In genomic region chr2:25165992-25166618, GRCh38 we compare ENCODE assay signal across 8 cellular contexts. TPM values are rescaled to one million over a fixed set of nuclear protein-coding genes. Genes with fewer than 3 reads are reported as not detected.
DNase-seq lines count a peak whose midpoint lies in the region; ATAC-seq, FAIRE-seq and TF ChIP-seq lines count a peak whose summit lies in the region.

No MANE protein-coding gene starts in this region.

- POLR2A ChIA-PET in naive thymus-derived CD8-positive, alpha-beta T cell (lab: Charles Lee): interaction anchor here (0.5 to 1.1 kb wide), 5 partner anchors 30 to 343 kb away, joined by 3 to 4 read pairs (median 3); no protein-coding TSS in a partner anchor

- no peak overlapping the region for H3K4me3 ChIP-seq in GM12865 (ENCODE audit: low read depth, low read length)
- H3K4me3 ChIP-seq in astrocyte of the cerebellum (ENCODE audit: low read depth, low read length): no peak overlapping the region

- in situ Hi-C loops in astrocyte of the cerebellum (cut with HindIII; ENCODE audit: low sequenced_read_pairs): no loop called here

- FAIRE-seq in RCC 7860 (lab: Jason Lieb, UNC): no peak

- H3K36me3 Mint-ChIP-seq in naive thymus-derived CD8-positive, alpha-beta T cell: no peaks in the 10 kb centered on the region

- TF ChIP-seq CTCF in GM12865 (IDR thresholded peaks at IDR 0.05; ENCODE audit: insufficient read depth, low read depth, low read length, missing control alignments) (peak; percentile 54), astrocyte of the cerebellum (IDR thresholded peaks at IDR 0.05; ENCODE audit: low read depth, low read length, missing control alignments) (peak; percentile 43)

- peak overlapping the region in 7 of 10 donors; percentile 9 to 91 (median 18) for H3K4me3 Mint-ChIP-seq in naive thymus-derived CD8-positive, alpha-beta T cell

- peak; percentile 81 for ATAC-seq in GM21447 (IDR thresholded peaks at IDR 0.05; ENCODE audit: unreplicated experiment)
- ATAC-seq in naive thymus-derived CD8-positive, alpha-beta T cell: peak; percentile 64 to 72

- H3K4me1 Mint-ChIP-seq in naive thymus-derived CD8-positive, alpha-beta T cell: peaks cover 10 to 31% (median 22%) of the 10 kb centered on the region in 4 donors

- peaks cover 16 to 34% (median 24%) of the 10 kb centered on the region in 5 donors for H3K27me3 Mint-ChIP-seq in naive thymus-derived CD8-positive, alpha-beta T cell

- DNase-seq in GM12865 (ENCODE audit: low read depth) (peak; percentile 75), HuH-7.5 (ENCODE audit: low spot score) (peak; percentile 55), SHP77 treated with DMSO at 0.1 percent for 48 hours (lab: John Stamatoyannopoulos, UW) (peak; percentile 50), astrocyte of the cerebellum (ENCODE audit: low read depth) (no peak), RCC 7860 (ENCODE audit: low spot score) (no peak), AG20443 (ENCODE audit: low spot score) (no peak)
- DNase-seq in naive thymus-derived CD8-positive, alpha-beta T cell: peak in 9 of 10 donors; percentile 15 to 81 (median 42)

- H3K27ac Mint-ChIP-seq in naive thymus-derived CD8-positive, alpha-beta T cell: peak overlapping the region in 5 of 10 donors; percentile 5 to 72 (median 43)

- no peaks in the 10 kb centered on the region for H3K9me3 Mint-ChIP-seq in naive thymus-derived CD8-positive, alpha-beta T cell

RNA-seq across cellular contexts. Expression of gene POMC, which starts 2.3 kb away (rescaled TPM):
- 1 to 10 TPM; 7.3 to 7.6 TPM for total RNA-seq in naive thymus-derived CD8-positive, alpha-beta T cell
- polyA plus RNA-seq in naive thymus-derived CD8-positive, alpha-beta T cell: 10 to 100 TPM in 2 of 3 donors, 1 to 10 TPM in 1; 4.9 to 15.2 (median 13.0) TPM

Comparison
In these comparisons a context has a peak if more than half of its experiments do, and no peak if none do; other contexts are left out.
1. DNase-seq: peak in GM12865 (single experiment), HuH-7.5 (single experiment), SHP77 treated with DMSO at 0.1 percent for 48 hours (single experiment) and naive thymus-derived CD8-positive, alpha-beta T cell (9 of 10); none in astrocyte of the cerebellum (single experiment), RCC 7860 (single experiment) and AG20443 (single experiment).